Comparison of ENCODE assay signal across 20 cellular contexts in genomic region chr22:32901925-32902324, GRCh38.
DNase-seq lines count a peak whose midpoint lies in the region; ATAC-seq, FAIRE-seq and TF ChIP-seq lines count a peak whose summit lies in the region.
"Had no signal": no experiment of that assay in that cellular context is flagged by ENCODE, and none has a peak within 500 bp of the region (broad histone marks: within the 10 kb centered on the region; RNA-seq: fewer than 3 reads in every experiment).

No MANE protein-coding gene starts in this region.

- DNase-seq in BE2C (no peak), GM23338 (ENCODE audit: low spot score) (no peak), K562 (ENCODE audit: extremely low read depth in 1 of 4, low spot score in 3 of 4) (no peak), hepatocyte (ENCODE audit: low spot score) (no peak), HAP-1 (ENCODE audit: low spot score in 2 of 2) (no peak), SW 1271 (lab: John Stamatoyannopoulos, UW) (no peak), mesenteric fat pad (ENCODE audit: low spot score) (no peak), WERI-Rb-1 (no peak)
- DNase-seq: C1 segment of cervical spinal cord; CD8-positive, alpha-beta T cell; DMS153; HFFc6; MG63; NCI-H1048; NCI-H1417 treated with DMSO at 0.1 percent for 48 hours; NCI-H187; NCI-H446; NCI-H526 had no signal

- H3K36me3 Mint-ChIP-seq in GM23338 (ENCODE audit: low read depth) = no peaks in the 10 kb centered on the region
- H3K36me3 Mint-ChIP-seq: CD8-positive, alpha-beta T cell had no signal

- intact Hi-C loops in K562 (cut with micrococcal nuclease) = no loop called here

- H3K9ac ChIP-seq in K562 (ENCODE audit: insufficient read depth in 1 of 2, low read depth in 2 of 2, low read length in 2 of 2) = no peak overlapping the region

- H3K36me3 ChIP-seq in BE2C (no peaks in the 10 kb centered on the region), GM23338 (ENCODE audit: insufficient read depth) (no peaks in the 10 kb centered on the region), K562 (ENCODE audit: control insufficient read depth, insufficient read depth, low read length) (no peaks in the 10 kb centered on the region), hepatocyte (replicated peaks; ENCODE audit: insufficient read depth, low read depth) (no peaks in the 10 kb centered on the region), HAP-1 (replicated peaks) (no peaks in the 10 kb centered on the region), WERI-Rb-1 (no peaks in the 10 kb centered on the region)
- H3K36me3 ChIP-seq: MG63 had no signal

- no peaks in the 10 kb centered on the region for H3K27me3 Mint-ChIP-seq in GM23338 (ENCODE audit: insufficient read depth, low read depth, poor library complexity)

- H4K20me1 ChIP-seq in GM23338 (replicated peaks; ENCODE audit: insufficient read depth) (peaks cover 3% of the 10 kb centered on the region; the same call in 1 of the 2 replicates), K562 (replicated peaks; ENCODE audit: control insufficient read depth, insufficient read depth, low read length) (no peaks in the 10 kb centered on the region), hepatocyte (ENCODE audit: insufficient read depth, poor library complexity, severe bottlenecking) (no peaks in the 10 kb centered on the region)

- peaks cover 4% of the 10 kb centered on the region; the same call in 1 of the 3 replicates for H3K4me1 Mint-ChIP-seq in GM23338

- TF ChIP-seq CTCF in BE2C (IDR thresholded peaks at IDR 0.05; ENCODE audit: low read depth, low read length) = peak; percentile 59
- peak; percentile 38 to 46; a peak in 3 of 4 replicates for TF ChIP-seq CTCF in GM23338 (conservative IDR thresholded peaks at IDR 0.05; ENCODE audit: low read depth in 2 of 2)
- peak in 1 of 3 experiments; percentile 8; a peak in 1 of 6 replicates for TF ChIP-seq CTCF in K562 (IDR thresholded peaks at IDR 0.05 in 2 of 3, conservative IDR thresholded peaks at IDR 0.05 in 1 of 3; ENCODE audit: insufficient read depth in 2 of 3, low read depth in 1 of 3, low read length in 3 of 3)
- TF ChIP-seq CTCF in hepatocyte (IDR thresholded peaks at IDR 0.05; ENCODE audit: poor library complexity) = peak; percentile 4
- no peak for TF ChIP-seq CTCF in WERI-Rb-1 (IDR thresholded peaks at IDR 0.05; ENCODE audit: low read depth, low read length)

- H2AFZ ChIP-seq in GM23338 (no peak overlapping the region), K562 (ENCODE audit: low read depth, low read length) (peak overlapping the region; percentile 44; the same call in 1 of the 2 replicates), hepatocyte (no peak overlapping the region)

- no peaks in the 10 kb centered on the region for H3F3A ChIP-seq in GM23338 (replicated peaks; ENCODE audit: low read depth)

- no peaks in the 10 kb centered on the region for H3K27me3 ChIP-seq in BE2C
- no peaks in the 10 kb centered on the region for H3K27me3 ChIP-seq in GM23338 (ENCODE audit: insufficient read depth)
- no peaks in the 10 kb centered on the region for H3K27me3 ChIP-seq in K562 (ENCODE audit: control insufficient read depth in 2 of 2, insufficient read depth in 2 of 2, low read length in 2 of 2)
- H3K27me3 ChIP-seq in hepatocyte = no peaks in the 10 kb centered on the region
- H3K27me3 ChIP-seq in HAP-1 (ENCODE audit: low read depth) = no peaks in the 10 kb centered on the region
- no peaks in the 10 kb centered on the region for H3K27me3 ChIP-seq in WERI-Rb-1 (ENCODE audit: insufficient read depth, low read depth, severe bottlenecking)
- H3K27me3 ChIP-seq: MG63 had no signal

- WGBS in K562 (ENCODE audit: insufficient coverage, low coverage, missing lambda C conversion rate) = 0% methylated on average over 1 of the region's 1 CpG
- 0% methylated on average over 1 of the region's 1 CpG for WGBS in hepatocyte (ENCODE audit: low lambda C conversion rate, missing lambda C conversion rate)

- no peak for TF ChIP-seq POLR2A in K562 (conservative IDR thresholded peaks at IDR 0.05)

- no peaks in the 10 kb centered on the region for H3K9me2 ChIP-seq in GM23338 (ENCODE audit: insufficient read depth)
- H3K9me2 ChIP-seq in hepatocyte (replicated peaks; ENCODE audit: insufficient read depth) = no peaks in the 10 kb centered on the region

- H3K27ac ChIP-seq in GM23338 (ENCODE audit: low read depth) (no peak overlapping the region), K562 (ENCODE audit: extremely low read depth, low read depth, low read length) (no peak overlapping the region), hepatocyte (no peak overlapping the region), WERI-Rb-1 (no peak overlapping the region)

- TF ChIP-seq RAD21 in K562 (CRISPR knock-in tag; conservative IDR thresholded peaks at IDR 0.05 in 1 of 2, IDR thresholded peaks at IDR 0.05 in 1 of 2) = no peak

- H3K4me2 ChIP-seq in GM23338 (no peak overlapping the region), K562 (ENCODE audit: insufficient read depth, low read length) (no peak overlapping the region), hepatocyte (no peak overlapping the region)

- H3K4me3 ChIP-seq in BE2C (ENCODE audit: low read depth, low read length) (no peak overlapping the region), GM23338 (no peak overlapping the region), K562 (no peak overlapping the region), hepatocyte (no peak overlapping the region), HAP-1 (no peak overlapping the region), WERI-Rb-1 (ENCODE audit: low read depth, low read length) (no peak overlapping the region)
- H3K4me3 ChIP-seq: MG63 had no signal

- no peak for TF ChIP-seq EP300 in K562 (IDR thresholded peaks at IDR 0.05; ENCODE audit: low read length)

- CTCF ChIA-PET in K562 (lab: Yijun Ruan, JAX; ENCODE audit: low intra/inter-chr PET ratio) = interaction anchor here (0.6 kb wide), 1 partner anchor 20 kb away, joined by 3 read pairs; no protein-coding TSS in a partner anchor

- H3K9me3 Mint-ChIP-seq in GM23338 = no peaks in the 10 kb centered on the region
- H3K9me3 Mint-ChIP-seq: CD8-positive, alpha-beta T cell; HFFc6 had no signal

- FAIRE-seq in K562 (lab: Jason Lieb, UNC) = peak; percentile 26
- FAIRE-seq: GM12892 had no signal

- POLR2A ChIA-PET in K562 (lab: Yijun Ruan, JAX) = no interaction called here

- H3K9me3 ChIP-seq in BE2C = no peaks in the 10 kb centered on the region
- no peaks in the 10 kb centered on the region for H3K9me3 ChIP-seq in K562 (replicated peaks; ENCODE audit: control insufficient read depth, insufficient read depth, low read depth, low read length)
- H3K9me3 ChIP-seq in hepatocyte (ENCODE audit: low read depth) = no peaks in the 10 kb centered on the region
- no peaks in the 10 kb centered on the region for H3K9me3 ChIP-seq in HAP-1
- no peaks in the 10 kb centered on the region for H3K9me3 ChIP-seq in WERI-Rb-1 (ENCODE audit: severe bottlenecking)
- H3K9me3 ChIP-seq: MG63 had no signal

- ATAC-seq in GM23338 = peak; percentile 31; the same call in 1 of the 3 replicates
- ATAC-seq in K562 = peak; percentile 29; the same call in 1 of the 3 replicates
- ATAC-seq: CD8-positive, alpha-beta T cell; Panc1 had no signal

- H3K9me1 ChIP-seq in K562 (ENCODE audit: control insufficient read depth, insufficient read depth, low read length) = no peaks in the 10 kb centered on the region

- in situ Hi-C loops in K562 (cut with MboI) = loop anchor here (10.0 kb wide), 1 partner anchor 553 kb away; no protein-coding TSS in a partner anchor
- in situ Hi-C loops in HAP-1 (cut with MboI; ENCODE audit: low sequenced_read_pairs) = no loop called here

- H3K27ac Mint-ChIP-seq in GM23338 = no peak overlapping the region
- H3K27ac Mint-ChIP-seq: CD8-positive, alpha-beta T cell; HFFc6 had no signal

- no TSS peak for BruUV-seq in K562 (replicated peaks; lab: Mats Ljungman, UMichigan)

- H3K79me2 ChIP-seq in GM23338 (replicated peaks; ENCODE audit: insufficient read depth) = no peaks in the 10 kb centered on the region
- H3K79me2 ChIP-seq in K562 (ENCODE audit: control insufficient read depth, insufficient read depth, low read length) = no peaks in the 10 kb centered on the region
- no peaks in the 10 kb centered on the region for H3K79me2 ChIP-seq in hepatocyte

- no peak overlapping the region for H3K4me3 Mint-ChIP-seq in GM23338
- H3K4me3 Mint-ChIP-seq: CD8-positive, alpha-beta T cell; HFFc6 had no signal

- H3K4me1 ChIP-seq in BE2C = peaks cover 46% of the 10 kb centered on the region
- no peaks in the 10 kb centered on the region for H3K4me1 ChIP-seq in GM23338 (ENCODE audit: insufficient read depth)
- H3K4me1 ChIP-seq in K562 (replicated peaks in 1 of 2; ENCODE audit: control insufficient read depth in 2 of 2, insufficient read depth in 2 of 2, low read length in 2 of 2) = peaks cover 3 to 4% of the 10 kb centered on the region in 2 experiments; a peak in 3 of 5 replicates
- peaks cover 4% of the 10 kb centered on the region for H3K4me1 ChIP-seq in hepatocyte (ENCODE audit: insufficient read depth)
- H3K4me1 ChIP-seq in HAP-1 = no peaks in the 10 kb centered on the region

TF ChIP-seq in GM23338, 12 proteins besides CTCF, POLR2A, EP300 and RAD21 (continues in another document):
- no peak for TF ChIP-seq ZNF114 (CRISPR knock-in tag; IDR thresholded peaks at IDR 0.05)
- no peak for TF ChIP-seq STAT1 (IDR thresholded peaks at IDR 0.05; ENCODE audit: unreplicated experiment)
- no peak for TF ChIP-seq EZH2phosphoT487 (IDR thresholded peaks at IDR 0.05; ENCODE audit: unreplicated experiment)

TF ChIP-seq in K562, 482 proteins besides CTCF, POLR2A, EP300 and RAD21:
- TF ChIP-seq SPI1 (IDR thresholded peaks at IDR 0.05; ENCODE audit: borderline replicate concordance, low read depth, low read length) = no peak
- TF ChIP-seq HLTF (IDR thresholded peaks at IDR 0.05) = no peak
- no peak for TF ChIP-seq HNRNPH1 (optimal IDR thresholded peaks at IDR 0.05; ENCODE audit: low read depth, low read length)
- no peak for TF ChIP-seq ILF3 (IDR thresholded peaks at IDR 0.05; ENCODE audit: borderline replicate concordance)
- TF ChIP-seq ZBTB1 (CRISPR knock-in tag; IDR thresholded peaks at IDR 0.05; ENCODE audit: borderline replicate concordance, low read depth) = no peak
- TF ChIP-seq, protein P1, sequence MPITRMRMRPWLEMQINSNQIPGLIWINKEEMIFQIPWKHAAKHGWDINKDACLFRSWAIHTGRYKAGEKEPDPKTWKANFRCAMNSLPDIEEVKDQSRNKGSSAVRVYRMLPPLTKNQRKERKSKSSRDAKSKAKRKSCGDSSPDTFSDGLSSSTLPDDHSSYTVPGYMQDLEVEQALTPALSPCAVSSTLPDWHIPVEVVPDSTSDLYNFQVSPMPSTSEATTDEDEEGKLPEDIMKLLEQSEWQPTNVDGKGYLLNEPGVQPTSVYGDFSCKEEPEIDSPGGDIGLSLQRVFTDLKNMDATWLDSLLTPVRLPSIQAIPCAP (CRISPR knock-in tag; IDR thresholded peaks at IDR 0.05; ENCODE audit: borderline replicate concordance) = no peak
- no peak for TF ChIP-seq ARID2 (IDR thresholded peaks at IDR 0.05)
